In the genomic region with DNA sequence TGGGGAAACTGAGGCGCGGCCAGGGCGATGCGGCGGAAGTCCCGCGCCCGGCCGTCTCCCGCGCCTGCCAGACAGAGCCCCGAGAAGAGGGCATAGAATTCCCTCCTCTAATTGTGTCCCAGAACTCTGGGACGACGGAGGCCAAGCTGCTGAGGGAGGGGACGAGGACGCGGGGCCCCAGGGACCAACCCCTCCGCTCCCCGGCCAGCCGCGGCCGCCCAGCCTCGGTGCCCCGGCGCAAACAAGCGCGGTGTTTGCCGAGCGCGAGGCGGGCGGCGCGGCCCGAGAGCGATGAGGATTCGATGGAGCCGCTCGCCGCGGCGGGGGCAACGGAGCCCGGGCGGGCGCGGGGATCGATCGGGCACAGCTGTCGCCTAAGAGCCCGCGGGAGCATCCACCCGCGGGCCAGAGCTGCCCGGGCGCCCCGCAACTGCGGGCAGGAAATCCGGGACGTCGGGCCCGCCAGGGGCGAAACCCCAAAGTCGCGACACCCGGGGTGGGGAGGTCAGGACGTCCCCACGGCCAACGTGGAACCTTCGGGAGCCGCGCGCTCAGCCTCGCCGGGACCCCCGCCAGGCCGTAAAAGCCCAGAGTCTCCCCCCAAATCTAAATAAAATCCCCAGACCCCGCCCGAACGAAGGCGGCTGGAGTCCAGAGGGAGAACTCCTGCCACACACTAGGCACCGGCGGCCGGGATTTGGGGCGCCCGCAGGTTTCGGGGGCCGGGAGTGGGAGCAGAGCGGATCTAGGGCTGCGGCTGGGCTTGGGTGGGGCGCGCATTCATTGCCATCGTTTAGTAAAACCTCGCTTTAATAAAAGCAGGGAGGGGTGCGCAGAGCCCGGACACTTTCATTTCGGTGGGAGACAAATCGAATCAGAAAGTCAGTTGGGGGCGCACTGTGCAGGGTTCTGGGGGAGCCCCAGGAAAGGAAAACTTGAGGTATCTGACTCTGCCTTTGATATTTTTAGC, we compare ENCODE assay signal across 10 cellular contexts. TPM values are rescaled to one million over a fixed set of nuclear protein-coding genes. Genes with fewer than 3 reads are reported as not detected.
DNase-seq lines count a peak whose midpoint lies in the region; ATAC-seq and TF ChIP-seq lines count a peak whose summit lies in the region.
"Had no signal": no experiment of that assay in that cellular context is flagged by ENCODE, and none has a peak within 500 bp of the region (broad histone marks: within the 10 kb centered on the region; RNA-seq: fewer than 3 reads in every experiment).

No MANE protein-coding gene starts in this region.

- peak overlapping the region; percentile 26 for H3K9ac ChIP-seq in neural cell (ENCODE audit: low read length)

- no peaks in the 10 kb centered on the region for H3K79me2 ChIP-seq in neural cell (replicated peaks; ENCODE audit: insufficient read depth, low read length)

- TF ChIP-seq EP300 in neural cell (conservative IDR thresholded peaks at IDR 0.05; ENCODE audit: poor library complexity, severe bottlenecking) = no peak

- H3K27me3 ChIP-seq in CD8-positive, alpha-beta T cell (ENCODE audit: insufficient read depth, low read length) = peaks cover 62% of the 10 kb centered on the region
- peaks cover 92% of the 10 kb centered on the region for H3K27me3 ChIP-seq in H7 (ENCODE audit: control insufficient read depth, insufficient read depth, low read length)
- H3K27me3 ChIP-seq in neural cell (ENCODE audit: insufficient read depth, low read depth, low read length) = peaks cover 84% of the 10 kb centered on the region

- POLR2A ChIA-PET in CD8-positive, alpha-beta T cell (lab: Charles Lee) = no interaction called here

- intact Hi-C loops in CD8-positive, alpha-beta T cell (cut with DNase I, micrococcal nuclease) = loop anchor here in 1 of 2 experiments (10.0 kb wide), 1 partner anchor 55 kb away; no protein-coding TSS in a partner anchor

- no peaks in the 10 kb centered on the region for H3K36me3 Mint-ChIP-seq in CD8-positive, alpha-beta T cell
- peaks cover 26% of the 10 kb centered on the region for H3K36me3 Mint-ChIP-seq in central memory CD8-positive, alpha-beta T cell (ENCODE audit: insufficient read depth)

- H2AFZ ChIP-seq in neural cell (ENCODE audit: low read depth, low read length) = no peak overlapping the region

- no peak overlapping the region for H3K4me3 ChIP-seq in CD8-positive, alpha-beta T cell (ENCODE audit: low read depth, low read length)
- H3K4me3 ChIP-seq in H7 (ENCODE audit: insufficient read depth, low read depth, low read length) = no peak overlapping the region
- peak overlapping the region; percentile 38 for H3K4me3 ChIP-seq in neural cell (ENCODE audit: low read length)

- no peaks in the 10 kb centered on the region for H3K9me2 ChIP-seq in neural cell (ENCODE audit: insufficient read depth, low read length)

- H3K4me2 ChIP-seq in neural cell (ENCODE audit: low read length) = no peak overlapping the region

- no peak for TF ChIP-seq RAD21 in neural cell (conservative IDR thresholded peaks at IDR 0.05)

- H3K9me3 ChIP-seq in CD8-positive, alpha-beta T cell (ENCODE audit: low read length) = no peaks in the 10 kb centered on the region
- H3K9me3 ChIP-seq in neural cell (ENCODE audit: low read length) = no peaks in the 10 kb centered on the region

- no peaks in the 10 kb centered on the region for H4K20me1 ChIP-seq in neural cell (ENCODE audit: insufficient read depth)

- no peaks in the 10 kb centered on the region for H3K36me3 ChIP-seq in CD8-positive, alpha-beta T cell (ENCODE audit: insufficient read depth, low read length)
- no peaks in the 10 kb centered on the region for H3K36me3 ChIP-seq in H7 (replicated peaks; ENCODE audit: control insufficient read depth, insufficient read depth, low read length)
- H3K36me3 ChIP-seq in neural cell (ENCODE audit: insufficient read depth, low read length) = no peaks in the 10 kb centered on the region

- H3K27ac ChIP-seq in CD8-positive, alpha-beta T cell (ENCODE audit: low read depth, low read length) = no peak overlapping the region
- H3K27ac ChIP-seq in neural cell (ENCODE audit: low read length) = no peak overlapping the region

- no peak for TF ChIP-seq CTCF in CD8-positive, alpha-beta T cell (IDR thresholded peaks at IDR 0.05)
- no peak for TF ChIP-seq CTCF in neural cell (IDR thresholded peaks at IDR 0.05; ENCODE audit: poor library complexity, severe bottlenecking)

- H3K4me3 Mint-ChIP-seq in CD8-positive, alpha-beta T cell = peak overlapping the region; percentile 39
- peak overlapping the region; percentile 27 for H3K4me3 Mint-ChIP-seq in central memory CD8-positive, alpha-beta T cell

- H3F3A ChIP-seq in neural cell (ENCODE audit: insufficient read depth, low read length, poor library complexity, severe bottlenecking) = no peaks in the 10 kb centered on the region

- H3K4me1 Mint-ChIP-seq in CD8-positive, alpha-beta T cell (ENCODE audit: low read depth) = peaks cover 9% of the 10 kb centered on the region
- H3K4me1 Mint-ChIP-seq in central memory CD8-positive, alpha-beta T cell = peaks cover 17% of the 10 kb centered on the region

- H3K4me1 ChIP-seq in CD8-positive, alpha-beta T cell (ENCODE audit: insufficient read depth, low read length) = peaks cover 34% of the 10 kb centered on the region

- no peak overlapping the region for H3K27ac Mint-ChIP-seq in CD8-positive, alpha-beta T cell
- no peak overlapping the region for H3K27ac Mint-ChIP-seq in central memory CD8-positive, alpha-beta T cell (ENCODE audit: low read depth)

- H3K9me3 Mint-ChIP-seq in CD8-positive, alpha-beta T cell = no peaks in the 10 kb centered on the region
- H3K9me3 Mint-ChIP-seq in central memory CD8-positive, alpha-beta T cell = no peaks in the 10 kb centered on the region

- DNase-seq in CD8-positive, alpha-beta T cell = no peak
- DNase-seq in H7 = peak; percentile 83
- no peak for DNase-seq in central memory CD8-positive, alpha-beta T cell (ENCODE audit: low spot score in 2 of 2)
- no peak for DNase-seq in SIG-M5 treated with dmso at 0.1 percent for 504 hours (lab: John Stamatoyannopoulos, UW; ENCODE audit: unreplicated experiment)
- DNase-seq: cerebellar nuclear complex, SHP77 had no signal

- ATAC-seq in CD8-positive, alpha-beta T cell = no peak
- no peak for ATAC-seq in central memory CD8-positive, alpha-beta T cell (replicated peaks; ENCODE audit: extremely low read depth, poor library complexity, severe bottlenecking)
- no peak for ATAC-seq in HG03025 (IDR thresholded peaks at IDR 0.05; ENCODE audit: low FRiP score, unreplicated experiment)
- ATAC-seq in HG03045 (IDR thresholded peaks at IDR 0.05; ENCODE audit: unreplicated experiment) = no peak

- peaks cover 45% of the 10 kb centered on the region for H3K27me3 Mint-ChIP-seq in CD8-positive, alpha-beta T cell (ENCODE audit: low read depth)
- H3K27me3 Mint-ChIP-seq in central memory CD8-positive, alpha-beta T cell = peaks cover 56% of the 10 kb centered on the region

- CTCF ChIA-PET in CD8-positive, alpha-beta T cell (lab: Charles Lee) = no interaction called here

TF ChIP-seq in neural cell, 6 proteins besides CTCF, POLR2A, EP300 and RAD21:
- TF ChIP-seq, protein P1, sequence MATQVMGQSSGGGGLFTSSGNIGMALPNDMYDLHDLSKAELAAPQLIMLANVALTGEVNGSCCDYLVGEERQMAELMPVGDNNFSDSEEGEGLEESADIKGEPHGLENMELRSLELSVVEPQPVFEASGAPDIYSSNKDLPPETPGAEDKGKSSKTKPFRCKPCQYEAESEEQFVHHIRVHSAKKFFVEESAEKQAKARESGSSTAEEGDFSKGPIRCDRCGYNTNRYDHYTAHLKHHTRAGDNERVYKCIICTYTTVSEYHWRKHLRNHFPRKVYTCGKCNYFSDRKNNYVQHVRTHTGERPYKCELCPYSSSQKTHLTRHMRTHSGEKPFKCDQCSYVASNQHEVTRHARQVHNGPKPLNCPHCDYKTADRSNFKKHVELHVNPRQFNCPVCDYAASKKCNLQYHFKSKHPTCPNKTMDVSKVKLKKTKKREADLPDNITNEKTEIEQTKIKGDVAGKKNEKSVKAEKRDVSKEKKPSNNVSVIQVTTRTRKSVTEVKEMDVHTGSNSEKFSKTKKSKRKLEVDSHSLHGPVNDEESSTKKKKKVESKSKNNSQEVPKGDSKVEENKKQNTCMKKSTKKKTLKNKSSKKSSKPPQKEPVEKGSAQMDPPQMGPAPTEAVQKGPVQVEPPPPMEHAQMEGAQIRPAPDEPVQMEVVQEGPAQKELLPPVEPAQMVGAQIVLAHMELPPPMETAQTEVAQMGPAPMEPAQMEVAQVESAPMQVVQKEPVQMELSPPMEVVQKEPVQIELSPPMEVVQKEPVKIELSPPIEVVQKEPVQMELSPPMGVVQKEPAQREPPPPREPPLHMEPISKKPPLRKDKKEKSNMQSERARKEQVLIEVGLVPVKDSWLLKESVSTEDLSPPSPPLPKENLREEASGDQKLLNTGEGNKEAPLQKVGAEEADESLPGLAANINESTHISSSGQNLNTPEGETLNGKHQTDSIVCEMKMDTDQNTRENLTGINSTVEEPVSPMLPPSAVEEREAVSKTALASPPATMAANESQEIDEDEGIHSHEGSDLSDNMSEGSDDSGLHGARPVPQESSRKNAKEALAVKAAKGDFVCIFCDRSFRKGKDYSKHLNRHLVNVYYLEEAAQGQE (IDR thresholded peaks at IDR 0.05; ENCODE audit: borderline replicate concordance) = no peak
- TF ChIP-seq EZH2 (IDR thresholded peaks at IDR 0.05; ENCODE audit: borderline replicate concordance, insufficient read depth, low read length, poor library complexity, severe bottlenecking) = peak; percentile 73
TF ChIP-seq in neural cell: peak in this region for 1.

RNA-seq across cellular contexts. Expression of gene ONECUT3, which starts 3.6 kb away (rescaled TPM):
- total RNA-seq in CD8-positive, alpha-beta T cell = not detected
- not detected in 2 replicates for total RNA-seq in H7 (2014; rRNA removed; shearing (Covaris generic))
- polyA plus RNA-seq in neural cell = 0.45 and 1.6 TPM in 2 replicates
- 1.2 TPM in 2 replicates for polyA minus RNA-seq in neural cell
- total RNA-seq: omental fat pad had no signal
